In genomic region chr18:24373331-24373730, GRCh38 we compare ENCODE assay signal across 18 cellular contexts.
"Had no signal": no experiment of that assay in that cellular context is flagged by ENCODE, and none has a peak within 500 bp of the region (broad histone marks: within the 10 kb centered on the region; RNA-seq: fewer than 3 reads in every experiment).

No MANE protein-coding gene starts in this region.

- H3K4me3 ChIP-seq: esophagus muscularis mucosa, prostate gland, right lobe of liver, spleen, testis, tibial nerve had no signal

- H3K4me1 Mint-ChIP-seq: naive B cell had no signal

- H3K27me3 ChIP-seq: esophagus muscularis mucosa, right lobe of liver, spleen, testis, tibial nerve had no signal

- H3K9me3 Mint-ChIP-seq: naive B cell; nephron progenitor cell; stimulated activated naive B cell treated with anti-CD40 and anti-IgM and Interleukin-4, amounts not matched to agents 10 μg/mL and 1 μg/mL and 100 μg/mL, for 72 hours; stimulated activated naive CD8-positive, alpha-beta T cell treated with anti-CD3 and anti-CD28 coated beads, Interleukin-15, amount 100 ng/mL, for 72 hours had no signal

- ATAC-seq: right lobe of liver; stimulated activated naive B cell treated with anti-CD40 and anti-IgM and Interleukin-4, amounts not matched to agents 10 μg/mL and 1 μg/mL and 100 μg/mL, for 72 hours; stimulated activated naive CD8-positive, alpha-beta T cell treated with anti-CD3 and anti-CD28 coated beads, Interleukin-15, amount 100 ng/mL, for 72 hours had no signal

- H3K9me3 ChIP-seq: esophagus muscularis mucosa, prostate gland, right lobe of liver, spleen, testis, tibial nerve had no signal

- H3K27ac Mint-ChIP-seq: nephron progenitor cell; stimulated activated naive B cell treated with anti-CD40 and anti-IgM and Interleukin-4, amounts not matched to agents 10 μg/mL and 1 μg/mL and 100 μg/mL, for 72 hours; stimulated activated naive CD8-positive, alpha-beta T cell treated with anti-CD3 and anti-CD28 coated beads, Interleukin-15, amount 100 ng/mL, for 72 hours had no signal

- H3K36me3 ChIP-seq: prostate gland, right lobe of liver had no signal

- H3K36me3 Mint-ChIP-seq: naive B cell had no signal

- DNase-seq: cortex of kidney; effector memory CD4-positive, alpha-beta T cell; naive B cell; nephron progenitor cell; retina; right lobe of liver; spleen; stimulated activated CD4-positive, alpha-beta T cell treated with anti-CD3 and anti-CD28 coated beads, Interleukin-15, amount 100 ng/mL, for 24 hours; stimulated activated CD4-positive, alpha-beta T cell treated with anti-CD3 and anti-CD28 coated beads, Interleukin-1b, Interleukin-23, amount 100 ng/mL, for 48 hours; stimulated activated CD4-positive, alpha-beta T cell treated with anti-CD3 and anti-CD28 coated beads, Interleukin-4, amount 100 ng/mL, for 4 hours; stimulated activated naive B cell treated with anti-CD40 and anti-IgM and Interleukin-4, amounts not matched to agents 10 μg/mL and 1 μg/mL and 100 μg/mL, for 72 hours; stimulated activated naive CD8-positive, alpha-beta T cell treated with anti-CD3 and anti-CD28 coated beads, Interleukin-15, amount 100 ng/mL, for 72 hours; testis had no signal

- H3K4me3 Mint-ChIP-seq: naive B cell; nephron progenitor cell; stimulated activated naive B cell treated with anti-CD40 and anti-IgM and Interleukin-4, amounts not matched to agents 10 μg/mL and 1 μg/mL and 100 μg/mL, for 72 hours; stimulated activated naive CD8-positive, alpha-beta T cell treated with anti-CD3 and anti-CD28 coated beads, Interleukin-15, amount 100 ng/mL, for 72 hours had no signal

- H3K4me1 ChIP-seq: esophagus muscularis mucosa, parathyroid adenoma, prostate gland, right lobe of liver, spleen, testis, tibial nerve had no signal

- H3K27ac ChIP-seq: epithelial cell of prostate, esophagus muscularis mucosa, parathyroid adenoma, prostate gland, right lobe of liver, spleen, testis, tibial nerve had no signal

- H3K27me3 Mint-ChIP-seq: naive B cell; stimulated activated naive B cell treated with anti-CD40 and anti-IgM and Interleukin-4, amounts not matched to agents 10 μg/mL and 1 μg/mL and 100 μg/mL, for 72 hours; stimulated activated naive CD8-positive, alpha-beta T cell treated with anti-CD3 and anti-CD28 coated beads, Interleukin-15, amount 100 ng/mL, for 72 hours had no signal
